Comparison of ENCODE assay signal across 8 cellular contexts in genomic region chr6:37783025-37783825, GRCh38. TPM values are rescaled to one million over a fixed set of nuclear protein-coding genes. Genes with fewer than 3 reads are reported as not detected.
DNase-seq lines count a peak whose midpoint lies in the region; ATAC-seq and TF ChIP-seq lines count a peak whose summit lies in the region.

No MANE protein-coding gene starts in this region.

- no peak for TF ChIP-seq CTCF in RWPE1 (conservative IDR thresholded peaks at IDR 0.05; ENCODE audit: low read depth)

- H3K27me3 Mint-ChIP-seq in T-helper 1 cell treated with Interleukin-12 subunit alpha and Interleukin-12 subunit beta and Interleukin-4 antibody, amounts not matched to agents 30 μg/mL and 1 μg/mL, for 36 hours (ENCODE audit: low read depth) = peaks cover 34% of the 10 kb centered on the region

- H3K9ac ChIP-seq in muscle layer of colon (ENCODE audit: low read length) = no peak overlapping the region

- WGBS in esophagus, 2 donors = 15 to 21% methylated on average over 21 to 22 of the region's 22 CpGs
- 13% methylated on average over 22 of the region's 22 CpGs for WGBS in urinary bladder

- H3K9me3 ChIP-seq in esophagus (ENCODE audit: control insufficient read depth in 2 of 2, insufficient read depth in 1 of 2, low read depth in 1 of 2, low read length in 1 of 2) (no peaks in the 10 kb centered on the region), muscle layer of colon (ENCODE audit: low read length) (no peaks in the 10 kb centered on the region)

- H3K4me1 Mint-ChIP-seq in T-helper 1 cell treated with Interleukin-12 subunit alpha and Interleukin-12 subunit beta and Interleukin-4 antibody, amounts not matched to agents 30 μg/mL and 1 μg/mL, for 36 hours (ENCODE audit: low read depth) = peaks cover 17% of the 10 kb centered on the region

- H3K36me3 Mint-ChIP-seq in T-helper 1 cell treated with Interleukin-12 subunit alpha and Interleukin-12 subunit beta and Interleukin-4 antibody, amounts not matched to agents 30 μg/mL and 1 μg/mL, for 36 hours (ENCODE audit: low read depth) = no peaks in the 10 kb centered on the region

- ATAC-seq in HG02610 (IDR thresholded peaks at IDR 0.05; ENCODE audit: unreplicated experiment) = no peak

- H3K4me3 ChIP-seq in esophagus (ENCODE audit: low read depth in 1 of 2, low read length in 2 of 2) = peak overlapping the region; percentile 35 to 52
- H3K4me3 ChIP-seq in muscle layer of colon (ENCODE audit: low read depth in 1 of 2, low read length in 2 of 2) = peak overlapping the region; percentile 45 to 75
- H3K4me3 ChIP-seq in urinary bladder (ENCODE audit: low read depth, low read length) = peak overlapping the region; percentile 32

- H3K27ac Mint-ChIP-seq in T-helper 1 cell treated with Interleukin-12 subunit alpha and Interleukin-12 subunit beta and Interleukin-4 antibody, amounts not matched to agents 30 μg/mL and 1 μg/mL, for 36 hours = no peak overlapping the region

- DNase-seq in T-helper 1 cell = no peak
- DNase-seq in RWPE1 (ENCODE audit: low spot score) = no peak
- no peak for DNase-seq in T1000 (lab: John Stamatoyannopoulos, UW)

- H3K27me3 ChIP-seq in esophagus (ENCODE audit: control insufficient read depth in 1 of 2, insufficient read depth in 2 of 2, low read length in 2 of 2) (no peaks in the 10 kb centered on the region), muscle layer of colon (ENCODE audit: control insufficient read depth in 1 of 2, insufficient read depth in 2 of 2, low read length in 2 of 2) (no peaks in the 10 kb centered on the region)

- POLR2A ChIA-PET in RWPE1 (lab: Yijun Ruan, JAX; ENCODE audit: low non-redundant PET) = no interaction called here

- CTCF ChIA-PET in RWPE1 (lab: Yijun Ruan, JAX) = no interaction called here

- peak overlapping the region; percentile 67 for H3K4me3 Mint-ChIP-seq in T-helper 1 cell treated with Interleukin-12 subunit alpha and Interleukin-12 subunit beta and Interleukin-4 antibody, amounts not matched to agents 30 μg/mL and 1 μg/mL, for 36 hours

- no peaks in the 10 kb centered on the region for H3K9me3 Mint-ChIP-seq in T-helper 1 cell treated with Interleukin-12 subunit alpha and Interleukin-12 subunit beta and Interleukin-4 antibody, amounts not matched to agents 30 μg/mL and 1 μg/mL, for 36 hours

- H3K27ac ChIP-seq in RWPE1 = peak overlapping the region; percentile 22; the same call in 1 of the 2 replicates
- no peak overlapping the region for H3K27ac ChIP-seq in esophagus (ENCODE audit: low read depth in 2 of 2, low read length in 1 of 2)
- peak overlapping the region; percentile 59 for H3K27ac ChIP-seq in muscle layer of colon (ENCODE audit: low read depth, low read length)
- H3K27ac ChIP-seq in urinary bladder (ENCODE audit: low read depth) = no peak overlapping the region

- no peaks in the 10 kb centered on the region for H3K36me3 ChIP-seq in esophagus (ENCODE audit: control insufficient read depth in 2 of 2, insufficient read depth in 2 of 2, low read length in 1 of 2)
- H3K36me3 ChIP-seq in muscle layer of colon (ENCODE audit: insufficient read depth, low read length) = no peaks in the 10 kb centered on the region
- H3K36me3 ChIP-seq in urinary bladder (ENCODE audit: insufficient read depth) = no peaks in the 10 kb centered on the region

- H3K4me1 ChIP-seq in esophagus (ENCODE audit: control insufficient read depth in 2 of 2, insufficient read depth in 2 of 2, low read length in 1 of 2) (peaks cover 6 to 7% of the 10 kb centered on the region in 2 donors), muscle layer of colon (ENCODE audit: insufficient read depth, low read length) (peaks cover 19% of the 10 kb centered on the region), urinary bladder (ENCODE audit: insufficient read depth) (no peaks in the 10 kb centered on the region)

RNA-seq across cellular contexts. Expression of gene ZFAND3, which starts 36.3 kb away (rescaled TPM):
- polyA plus RNA-seq in esophagus (10 to 100 TPM; 20.6 to 21.9 TPM), urinary bladder (68.9 TPM)
- total RNA-seq in urinary bladder = 25.4 TPM

Comparison
In these comparisons a context has a peak if more than half of its experiments do, and no peak if none do; other contexts are left out.
1. H3K27ac ChIP-seq: peak in RWPE1 (single experiment) and muscle layer of colon (single experiment); none in esophagus (0 of 2) and urinary bladder (single experiment).
2. Peak in every context shown above with its lines, with median percentiles within 50 percentile points of each other: H3K4me3 ChIP-seq.